Comparison of ENCODE assay signal across 6 cellular contexts in the genomic region with DNA sequence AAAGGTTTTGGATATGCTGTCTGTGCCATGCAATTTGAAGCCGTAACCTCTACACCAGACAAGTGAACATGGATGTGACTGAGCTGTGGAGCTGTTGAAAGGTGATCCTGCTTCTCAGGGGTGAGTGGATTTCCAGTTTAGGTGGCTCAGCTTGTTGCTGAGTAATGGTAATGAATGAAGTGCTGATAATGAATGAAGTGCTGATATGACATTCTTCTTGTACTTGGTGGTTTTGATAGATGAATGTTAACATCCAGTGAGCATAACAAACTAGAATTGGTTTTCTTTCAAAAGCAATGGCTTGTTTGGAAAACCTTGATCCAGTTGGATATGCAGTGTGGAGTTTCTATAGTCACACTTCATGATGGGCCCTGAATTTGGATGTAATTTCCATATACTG.
"Had no signal": no experiment of that assay in that cellular context is flagged by ENCODE, and none has a peak within 500 bp of the region (broad histone marks: within the 10 kb centered on the region; RNA-seq: fewer than 3 reads in every experiment).

No MANE protein-coding gene starts in this region.

- H3K4me3 ChIP-seq: GM23338 had no signal

- FAIRE-seq: H1, H54 had no signal

- DNase-seq: H9, HCEC 1CT, KG1 had no signal

- ATAC-seq: GM23338 had no signal

- H3K4me2 ChIP-seq: GM23338 had no signal
